In the genomic region with DNA sequence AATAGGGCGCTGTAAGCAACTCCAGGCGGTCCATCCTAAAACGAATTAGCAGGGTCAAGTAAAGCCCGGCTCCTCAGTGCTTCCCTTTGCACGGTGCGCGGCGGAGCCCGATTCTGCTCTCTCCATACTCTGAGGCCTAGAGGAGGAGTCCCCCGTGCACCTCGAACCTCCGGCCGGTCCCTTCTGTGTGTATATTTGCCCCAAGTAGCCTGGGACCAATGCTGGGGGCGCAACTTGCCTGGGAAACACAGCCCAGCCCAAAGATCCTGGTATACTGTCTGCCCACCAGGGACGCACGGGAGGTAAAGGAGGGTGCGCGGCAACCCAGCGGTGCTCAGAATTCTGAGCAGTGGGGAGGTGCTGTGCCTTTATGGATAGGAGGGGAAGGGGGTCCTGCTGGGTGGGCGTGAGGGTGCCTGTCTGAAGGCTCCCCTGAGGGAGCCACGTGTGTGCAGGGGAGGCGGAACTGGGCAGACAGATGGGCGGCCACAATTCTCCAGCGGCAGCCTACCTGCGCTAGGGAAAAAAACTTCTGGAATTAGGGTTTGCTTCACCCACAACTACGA, we compare ENCODE assay signal across 15 cellular contexts. TPM values are rescaled to one million over a fixed set of nuclear protein-coding genes. Genes with fewer than 3 reads are reported as not detected.
DNase-seq lines count a peak whose midpoint lies in the region; ATAC-seq and TF ChIP-seq lines count a peak whose summit lies in the region.
"Had no signal": no experiment of that assay in that cellular context is flagged by ENCODE, and none has a peak within 500 bp of the region (broad histone marks: within the 10 kb centered on the region; RNA-seq: fewer than 3 reads in every experiment).

No MANE protein-coding gene starts in this region.

- no peaks in the 10 kb centered on the region for H3K9me3 Mint-ChIP-seq in Calu3 (ENCODE audit: low read depth, unreplicated experiment)
- H3K9me3 Mint-ChIP-seq in activated T-helper 2 cell treated with anti-CD3 and anti-CD28 coated beads, Interferon-gamma antibody, Interleukin-2, Interleukin-4, amounts not matched to agents 10 μg/mL and 5 μg/mL and 100 μg/mL, durations not matched to agents 14 hours and 24 hours and 36 hours = no peaks in the 10 kb centered on the region

- peaks cover 18 to 31% of the 10 kb centered on the region in 2 donors for H3K27me3 ChIP-seq in uterus

- intact Hi-C loops in Calu3 (cut with micrococcal nuclease; ENCODE audit: unreplicated experiment) = no loop called here
- intact Hi-C loops in activated T-helper 2 cell treated with anti-CD3 and anti-CD28 coated beads, Interferon-gamma antibody, Interleukin-2, Interleukin-4, amounts not matched to agents 10 μg/mL and 5 μg/mL and 100 μg/mL, durations not matched to agents 14 hours and 24 hours and 36 hours (cut with micrococcal nuclease) = loop anchor here (5.0 kb wide), 1 partner anchor 39 kb away; no protein-coding TSS in a partner anchor
- intact Hi-C loops in uterus (cut with DNase I; ENCODE audit: low total_unique reads) = no loop called here

- TF ChIP-seq CTCF in Calu3 (IDR thresholded peaks at IDR 0.05; ENCODE audit: unreplicated experiment) (no peak), uterus (IDR thresholded peaks at IDR 0.05) (no peak)

- H3K27ac Mint-ChIP-seq in Calu3 (ENCODE audit: unreplicated experiment) = no peak overlapping the region
- H3K27ac Mint-ChIP-seq in activated T-helper 2 cell treated with anti-CD3 and anti-CD28 coated beads, Interferon-gamma antibody, Interleukin-2, Interleukin-4, amounts not matched to agents 10 μg/mL and 5 μg/mL and 100 μg/mL, durations not matched to agents 14 hours and 24 hours and 36 hours = no peak overlapping the region

- DNase-seq in AG20443 (ENCODE audit: low spot score) (peak; percentile 45), Calu3 (no peak), uterus (no peak), A172 (ENCODE audit: low spot score) (no peak)
- DNase-seq in activated T-helper 2 cell treated with anti-CD3 and anti-CD28 coated beads, Interferon-gamma antibody, Interleukin-2, Interleukin-4, amounts not matched to agents 10 μg/mL and 5 μg/mL and 100 μg/mL, durations not matched to agents 14 hours and 24 hours and 36 hours (ENCODE audit: low spot score) = no peak
- DNase-seq: GDM1, HCEC 1CT, kidney, MV-4-11 had no signal

- H3K4me3 ChIP-seq in iPS-18c (ENCODE audit: insufficient read depth, low read depth, low read length) = peak overlapping the region; percentile 24; the same call in 1 of the 2 replicates
- no peak overlapping the region for H3K4me3 ChIP-seq in uterus

- no peak overlapping the region for H3K27ac ChIP-seq in uterus
- H3K27ac ChIP-seq: SK-N-MC, stomach had no signal

- no peaks in the 10 kb centered on the region for H3K9me3 ChIP-seq in iPS-18c (ENCODE audit: control insufficient read depth, insufficient read depth, low read length)
- H3K9me3 ChIP-seq in uterus = no peaks in the 10 kb centered on the region
- H3K9me3 ChIP-seq: stomach had no signal

- CTCF ChIA-PET in Calu3 (lab: Charles Lee) = interaction anchor here (0.8 to 1.8 kb wide), 9 partner anchors 9 to 1060 kb away, joined by 3 to 11 read pairs (median 5); no protein-coding TSS in a partner anchor

- no peaks in the 10 kb centered on the region for H3K36me3 ChIP-seq in uterus
- H3K36me3 ChIP-seq: stomach had no signal

- H3K4me3 Mint-ChIP-seq in Calu3 (ENCODE audit: low read depth, unreplicated experiment) = peak overlapping the region; percentile 54
- H3K4me3 Mint-ChIP-seq in activated T-helper 2 cell treated with anti-CD3 and anti-CD28 coated beads, Interferon-gamma antibody, Interleukin-2, Interleukin-4, amounts not matched to agents 10 μg/mL and 5 μg/mL and 100 μg/mL, durations not matched to agents 14 hours and 24 hours and 36 hours (ENCODE audit: low read depth) = no peak overlapping the region

- H3K36me3 Mint-ChIP-seq in Calu3 (ENCODE audit: insufficient read depth, unreplicated experiment) = peaks cover 4% of the 10 kb centered on the region
- peaks cover 6% of the 10 kb centered on the region for H3K36me3 Mint-ChIP-seq in activated T-helper 2 cell treated with anti-CD3 and anti-CD28 coated beads, Interferon-gamma antibody, Interleukin-2, Interleukin-4, amounts not matched to agents 10 μg/mL and 5 μg/mL and 100 μg/mL, durations not matched to agents 14 hours and 24 hours and 36 hours (ENCODE audit: low read depth)

- ATAC-seq in SK-N-SH treated with all-trans-retinoic acid at 6 μM for 48 hours = peak; percentile 35
- no peak for ATAC-seq in GM21717 (IDR thresholded peaks at IDR 0.05; ENCODE audit: unreplicated experiment)

- peaks cover 13% of the 10 kb centered on the region for H3K4me1 Mint-ChIP-seq in Calu3 (ENCODE audit: low read depth, unreplicated experiment)
- H3K4me1 Mint-ChIP-seq in activated T-helper 2 cell treated with anti-CD3 and anti-CD28 coated beads, Interferon-gamma antibody, Interleukin-2, Interleukin-4, amounts not matched to agents 10 μg/mL and 5 μg/mL and 100 μg/mL, durations not matched to agents 14 hours and 24 hours and 36 hours (ENCODE audit: low read depth) = peaks cover 17% of the 10 kb centered on the region

- no TSS peak for BruUV-seq in Calu3 (replicated peaks; lab: Mats Ljungman, UMichigan)

- peaks cover 94% of the 10 kb centered on the region for H3K27me3 Mint-ChIP-seq in Calu3 (ENCODE audit: unreplicated experiment)
- H3K27me3 Mint-ChIP-seq in activated T-helper 2 cell treated with anti-CD3 and anti-CD28 coated beads, Interferon-gamma antibody, Interleukin-2, Interleukin-4, amounts not matched to agents 10 μg/mL and 5 μg/mL and 100 μg/mL, durations not matched to agents 14 hours and 24 hours and 36 hours (ENCODE audit: low read depth) = peaks cover 55% of the 10 kb centered on the region

- H3K4me1 ChIP-seq in uterus = peaks cover 0 to 22% of the 10 kb centered on the region in 2 donors

- TF ChIP-seq POLR2A in uterus (IDR thresholded peaks at IDR 0.05) = no peak

TF ChIP-seq in SK-N-SH treated with all-trans-retinoic acid at 6 μM for 48 hours, 23 proteins besides CTCF, POLR2A, EP300 and RAD21 (continues in another document):
- no peak for TF ChIP-seq ZFP3 (CRISPR knock-in tag; IDR thresholded peaks at IDR 0.05)
- TF ChIP-seq ZNF8 (CRISPR knock-in tag; IDR thresholded peaks at IDR 0.05) = no peak
- no peak for TF ChIP-seq RARB (CRISPR knock-in tag; IDR thresholded peaks at IDR 0.05)
- TF ChIP-seq, protein P1, sequence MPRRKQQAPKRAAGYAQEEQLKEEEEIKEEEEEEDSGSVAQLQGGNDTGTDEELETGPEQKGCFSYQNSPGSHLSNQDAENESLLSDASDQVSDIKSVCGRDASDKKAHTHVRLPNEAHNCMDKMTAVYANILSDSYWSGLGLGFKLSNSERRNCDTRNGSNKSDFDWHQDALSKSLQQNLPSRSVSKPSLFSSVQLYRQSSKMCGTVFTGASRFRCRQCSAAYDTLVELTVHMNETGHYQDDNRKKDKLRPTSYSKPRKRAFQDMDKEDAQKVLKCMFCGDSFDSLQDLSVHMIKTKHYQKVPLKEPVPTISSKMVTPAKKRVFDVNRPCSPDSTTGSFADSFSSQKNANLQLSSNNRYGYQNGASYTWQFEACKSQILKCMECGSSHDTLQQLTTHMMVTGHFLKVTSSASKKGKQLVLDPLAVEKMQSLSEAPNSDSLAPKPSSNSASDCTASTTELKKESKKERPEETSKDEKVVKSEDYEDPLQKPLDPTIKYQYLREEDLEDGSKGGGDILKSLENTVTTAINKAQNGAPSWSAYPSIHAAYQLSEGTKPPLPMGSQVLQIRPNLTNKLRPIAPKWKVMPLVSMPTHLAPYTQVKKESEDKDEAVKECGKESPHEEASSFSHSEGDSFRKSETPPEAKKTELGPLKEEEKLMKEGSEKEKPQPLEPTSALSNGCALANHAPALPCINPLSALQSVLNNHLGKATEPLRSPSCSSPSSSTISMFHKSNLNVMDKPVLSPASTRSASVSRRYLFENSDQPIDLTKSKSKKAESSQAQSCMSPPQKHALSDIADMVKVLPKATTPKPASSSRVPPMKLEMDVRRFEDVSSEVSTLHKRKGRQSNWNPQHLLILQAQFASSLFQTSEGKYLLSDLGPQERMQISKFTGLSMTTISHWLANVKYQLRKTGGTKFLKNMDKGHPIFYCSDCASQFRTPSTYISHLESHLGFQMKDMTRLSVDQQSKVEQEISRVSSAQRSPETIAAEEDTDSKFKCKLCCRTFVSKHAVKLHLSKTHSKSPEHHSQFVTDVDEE (CRISPR knock-in tag; IDR thresholded peaks at IDR 0.05) = no peak
- TF ChIP-seq SNAI2 (CRISPR knock-in tag; IDR thresholded peaks at IDR 0.05) = no peak
- no peak for TF ChIP-seq TOX (CRISPR knock-in tag; IDR thresholded peaks at IDR 0.05; ENCODE audit: borderline replicate concordance)
- TF ChIP-seq, protein P2, sequence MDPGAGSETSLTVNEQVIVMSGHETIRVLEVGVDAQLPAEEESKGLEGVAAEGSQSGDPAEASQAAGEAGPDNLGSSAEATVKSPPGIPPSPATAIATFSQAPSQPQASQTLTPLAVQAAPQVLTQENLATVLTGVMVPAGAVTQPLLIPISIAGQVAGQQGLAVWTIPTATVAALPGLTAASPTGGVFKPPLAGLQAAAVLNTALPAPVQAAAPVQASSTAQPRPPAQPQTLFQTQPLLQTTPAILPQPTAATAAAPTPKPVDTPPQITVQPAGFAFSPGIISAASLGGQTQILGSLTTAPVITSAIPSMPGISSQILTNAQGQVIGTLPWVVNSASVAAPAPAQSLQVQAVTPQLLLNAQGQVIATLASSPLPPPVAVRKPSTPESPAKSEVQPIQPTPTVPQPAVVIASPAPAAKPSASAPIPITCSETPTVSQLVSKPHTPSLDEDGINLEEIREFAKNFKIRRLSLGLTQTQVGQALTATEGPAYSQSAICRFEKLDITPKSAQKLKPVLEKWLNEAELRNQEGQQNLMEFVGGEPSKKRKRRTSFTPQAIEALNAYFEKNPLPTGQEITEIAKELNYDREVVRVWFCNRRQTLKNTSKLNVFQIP (CRISPR knock-in tag; IDR thresholded peaks at IDR 0.05; ENCODE audit: borderline replicate concordance, low read depth) = no peak

RNA-seq across cellular contexts. Expression of a gene that starts 4.8 kb away (rescaled TPM):
- total RNA-seq in Calu3 (2022) = not detected in 2 replicates
- total RNA-seq in activated T-helper 2 cell treated with anti-CD3 and anti-CD28 coated beads, Interferon-gamma antibody, Interleukin-2, Interleukin-4, amounts not matched to agents 10 μg/mL and 5 μg/mL and 100 μg/mL, durations not matched to agents 14 hours and 24 hours and 36 hours = 0.09 and 0.32 TPM in 2 replicates
- total RNA-seq in uterus = 10 to 100 TPM in 2 of 4 donors, 1 to 10 TPM in 2; 1.0 to 23.2 (median 5.8) TPM
- total RNA-seq in A172 (2014; rRNA removed; shearing (Covaris generic)) = 3.7 and 7.4 TPM in 2 replicates

RNA-seq across cellular contexts. Expression of a gene that starts 32.5 kb away (rescaled TPM):
- total RNA-seq in Calu3 (2022) (not detected in 2 replicates), uterus (1 to 10 TPM in 2 of 4 donors, under 1 TPM in 1, not detected in 1; 0.76 to 7.4 (median 6.4) TPM)
- not detected in 2 replicates for total RNA-seq in activated T-helper 2 cell treated with anti-CD3 and anti-CD28 coated beads, Interferon-gamma antibody, Interleukin-2, Interleukin-4, amounts not matched to agents 10 μg/mL and 5 μg/mL and 100 μg/mL, durations not matched to agents 14 hours and 24 hours and 36 hours
- total RNA-seq in A172 (2014; rRNA removed; shearing (Covaris generic)) = 8.5 and 10.5 TPM in 2 replicates
- total RNA-seq: renal cortical epithelial cell had no signal

RNA-seq across cellular contexts. Expression of a gene that starts 41.5 kb away (rescaled TPM):
- 2.3 and 3.3 TPM in 2 replicates for total RNA-seq in Calu3 (2022)
- 0.71 and 1.5 TPM in 2 replicates for total RNA-seq in activated T-helper 2 cell treated with anti-CD3 and anti-CD28 coated beads, Interferon-gamma antibody, Interleukin-2, Interleukin-4, amounts not matched to agents 10 μg/mL and 5 μg/mL and 100 μg/mL, durations not matched to agents 14 hours and 24 hours and 36 hours
- total RNA-seq in uterus = 10 to 100 TPM in 3 of 4 donors, 1 to 10 TPM in 1; 9.4 to 67.6 (median 25.3) TPM
- 18.7 and 40.3 TPM in 2 replicates for total RNA-seq in A172 (2014; rRNA removed; shearing (Covaris generic))
